ENCODE assay signal across 11 cellular contexts in genomic region chr16:56684256-56684925, GRCh38. TPM values are rescaled to one million over a fixed set of nuclear protein-coding genes. Genes with fewer than 3 reads are reported as not detected.
A peak's percentile ranks its signal among the peaks of the same experiment; 100 is the strongest.
DNase-seq lines count a peak whose midpoint lies in the region; ATAC-seq, FAIRE-seq and TF ChIP-seq lines count a peak whose summit lies in the region.
"Had no signal": no experiment of that assay in that cellular context is flagged by ENCODE, and none has a peak within 500 bp of the region (broad histone marks: within the 10 kb centered on the region; RNA-seq: fewer than 3 reads in every experiment).

No MANE protein-coding gene starts in this region.

- H2BK120ac ChIP-seq in trophoblast cell (ENCODE audit: insufficient read depth, low read length, poor library complexity): no peak overlapping the region

- no peaks in the 10 kb centered on the region for H3K36me3 ChIP-seq in GM23338 (ENCODE audit: insufficient read depth)
- H3K36me3 ChIP-seq in trophoblast cell (ENCODE audit: control insufficient read depth in 1 of 2, insufficient read depth in 2 of 2, low read length in 2 of 2): no peaks in the 10 kb centered on the region
- H3K36me3 ChIP-seq: cardiac muscle cell had no signal

- POLR2A ChIA-PET in A549 (lab: Yijun Ruan, JAX): interaction anchor here (0.5 to 6.5 kb wide), 4 partner anchors 7 to 76 kb away, joined by 3 to 185 read pairs (median 10); partner anchors contain the start of gene MT2A

- H3K9ac ChIP-seq in trophoblast cell (ENCODE audit: low read length): no peak overlapping the region

- no peak overlapping the region for H3K4me3 ChIP-seq in A549
- no peak overlapping the region for H3K4me3 ChIP-seq in GM23338
- H3K4me3 ChIP-seq in trophoblast cell (ENCODE audit: low read depth, low read length): no peak overlapping the region
- H3K4me3 ChIP-seq: cardiac muscle cell, MG63 had no signal

- peaks cover 8% of the 10 kb centered on the region for H3K79me1 ChIP-seq in trophoblast cell (ENCODE audit: low read length)

- H3K14ac ChIP-seq in trophoblast cell (ENCODE audit: low read length): no peak overlapping the region

- peak overlapping the region; percentile 88; the same call in 2 of the 3 replicates for H3K4me2 ChIP-seq in A549
- no peak overlapping the region; the same call in 1 of the 2 replicates for H3K4me2 ChIP-seq in GM23338
- no peak overlapping the region for H3K4me2 ChIP-seq in trophoblast cell (ENCODE audit: low read length)

- no peak for TF ChIP-seq POLR2A in A549 (IDR thresholded peaks at IDR 0.05; ENCODE audit: low read length)

- no peak overlapping the region for H4K12ac ChIP-seq in trophoblast cell (ENCODE audit: low read depth, low read length)

- H3K27me3 ChIP-seq in GM23338 (ENCODE audit: insufficient read depth) (peaks cover 24% of the 10 kb centered on the region), trophoblast cell (ENCODE audit: insufficient read depth, low read length) (no peaks in the 10 kb centered on the region)
- H3K27me3 ChIP-seq: MG63 had no signal

- H3K27ac ChIP-seq in A549 (no peak overlapping the region), GM23338 (ENCODE audit: low read depth) (no peak overlapping the region), trophoblast cell (ENCODE audit: low read depth, low read length) (no peak overlapping the region)
- H3K27ac ChIP-seq: cardiac muscle cell had no signal

- no peak overlapping the region for H3K4ac ChIP-seq in trophoblast cell (ENCODE audit: low read depth, low read length)

- no peak overlapping the region for H2BK5ac ChIP-seq in trophoblast cell (ENCODE audit: low read depth, low read length, poor library complexity)

- no peak overlapping the region for H4K8ac ChIP-seq in trophoblast cell (ENCODE audit: low read depth, low read length)

- H3K4me3 Mint-ChIP-seq in GM23338 (peak overlapping the region; percentile 93), nephron (peak overlapping the region; percentile 90 to 94 (median 92))
- H3K4me3 Mint-ChIP-seq in central memory CD8-positive, alpha-beta T cell: peak overlapping the region; percentile 93

- H2AFZ ChIP-seq in GM23338 (no peak overlapping the region), trophoblast cell (ENCODE audit: insufficient read depth, low read length, poor library complexity) (no peak overlapping the region)

- peaks cover 11% of the 10 kb centered on the region; the same call in 2 of the 3 replicates for H3K9me3 Mint-ChIP-seq in GM23338
- no peaks in the 10 kb centered on the region for H3K9me3 Mint-ChIP-seq in central memory CD8-positive, alpha-beta T cell
- H3K9me3 Mint-ChIP-seq in nephron: peaks cover 17% of the 10 kb centered on the region

- no peak overlapping the region for H2AK5ac ChIP-seq in trophoblast cell (ENCODE audit: low read length)

- H2BK12ac ChIP-seq in trophoblast cell (ENCODE audit: low read length): no peak overlapping the region

- H3K9me3 ChIP-seq in A549 (peaks cover 4% of the 10 kb centered on the region; the same call in 1 of the 3 replicates), trophoblast cell (ENCODE audit: insufficient read depth, low read depth, low read length) (peaks cover 1% of the 10 kb centered on the region)

- ATAC-seq in A549: no peak
- no peak for ATAC-seq in GM23338
- ATAC-seq in central memory CD8-positive, alpha-beta T cell (replicated peaks; ENCODE audit: extremely low read depth, poor library complexity, severe bottlenecking): no peak

- no peak overlapping the region for H3K23ac ChIP-seq in trophoblast cell (ENCODE audit: low read length)

- no peaks in the 10 kb centered on the region for H4K20me1 ChIP-seq in GM23338 (replicated peaks; ENCODE audit: insufficient read depth)

- CTCF ChIA-PET in A549 (lab: Yijun Ruan, JAX): interaction anchor here (0.8 to 6.2 kb wide), 7 partner anchors 7 to 84 kb away, joined by 3 to 42 read pairs (median 4); partner anchors contain the start of gene MT1G

- peaks cover 29% of the 10 kb centered on the region for H3K27me3 Mint-ChIP-seq in GM23338 (ENCODE audit: insufficient read depth, low read depth, poor library complexity)
- H3K27me3 Mint-ChIP-seq in central memory CD8-positive, alpha-beta T cell: no peaks in the 10 kb centered on the region
- peaks cover 48% of the 10 kb centered on the region for H3K27me3 Mint-ChIP-seq in nephron (ENCODE audit: low read depth)

- H3K18ac ChIP-seq in trophoblast cell (ENCODE audit: low read length): no peak overlapping the region

- 50% methylated on average over 4 of the region's 4 CpGs for WGBS in A549 (ENCODE audit: missing lambda C conversion rate)
- no CpG with 5 or more reads among the region's 4 CpGs for WGBS in trophoblast cell (ENCODE audit: extremely low coverage, insufficient coverage, insufficient read length)

- TF ChIP-seq CTCF in A549 (IDR thresholded peaks at IDR 0.05): no peak
- TF ChIP-seq CTCF in GM23338 (conservative IDR thresholded peaks at IDR 0.05; ENCODE audit: low read depth in 2 of 2): no peak
- TF ChIP-seq CTCF in nephron (IDR thresholded peaks at IDR 0.05; ENCODE audit: unreplicated experiment in 3 of 3): no peak

- H3K4me1 ChIP-seq in A549 (peaks cover 14% of the 10 kb centered on the region), GM23338 (ENCODE audit: insufficient read depth) (peaks cover 29% of the 10 kb centered on the region), trophoblast cell (ENCODE audit: control insufficient read depth in 1 of 2, insufficient read depth in 2 of 2, low read length in 2 of 2) (peaks cover 4 to 10% of the 10 kb centered on the region in 2 experiments)

- H3K36me3 Mint-ChIP-seq in GM23338 (ENCODE audit: low read depth) (peaks cover 43% of the 10 kb centered on the region), nephron (ENCODE audit: low read depth) (peaks cover 10% of the 10 kb centered on the region)
- peaks cover 12% of the 10 kb centered on the region for H3K36me3 Mint-ChIP-seq in central memory CD8-positive, alpha-beta T cell (ENCODE audit: insufficient read depth)

- H3F3A ChIP-seq in GM23338 (replicated peaks; ENCODE audit: low read depth): peaks cover 7% of the 10 kb centered on the region; the same call in 1 of the 2 replicates

- FAIRE-seq in A549 (lab: Jason Lieb, UNC): no peak

- H3K9me2 ChIP-seq in GM23338 (ENCODE audit: insufficient read depth): no peaks in the 10 kb centered on the region

- no peak for TF ChIP-seq RAD21 in A549 (conservative IDR thresholded peaks at IDR 0.05 in 1 of 2, IDR thresholded peaks at IDR 0.05 in 1 of 2)

- no peak for DNase-seq in A549 (ENCODE audit: low read depth in 1 of 2, low spot score in 1 of 2)
- no peak for DNase-seq in GM23338 (ENCODE audit: low spot score)
- DNase-seq in central memory CD8-positive, alpha-beta T cell (ENCODE audit: low spot score in 2 of 2): no peak
- no peak for DNase-seq in NCI-H748 (lab: John Stamatoyannopoulos, UW; ENCODE audit: unreplicated experiment)
- no peak for DNase-seq in trophoblast cell
- DNase-seq in DMS53 treated with DMSO at 0.1 percent for 48 hours (lab: John Stamatoyannopoulos, UW; ENCODE audit: unreplicated experiment): no peak
- DNase-seq in AG08395 (ENCODE audit: low spot score): no peak
- DNase-seq: MG63 had no signal

- H3K4me1 Mint-ChIP-seq in GM23338 (peaks cover 26% of the 10 kb centered on the region), nephron (peaks cover 15% of the 10 kb centered on the region)
- peaks cover 23% of the 10 kb centered on the region for H3K4me1 Mint-ChIP-seq in central memory CD8-positive, alpha-beta T cell

- H3K27ac Mint-ChIP-seq in GM23338: 0 out of 2 replicates have a peak overlapping the region, but pooled peaks have one; percentile 38
- no peak overlapping the region for H3K27ac Mint-ChIP-seq in central memory CD8-positive, alpha-beta T cell (ENCODE audit: low read depth)
- H3K27ac Mint-ChIP-seq in nephron: peak overlapping the region in 1 of 3 experiments; percentile 15

- peaks cover 14% of the 10 kb centered on the region for H3K79me2 ChIP-seq in GM23338 (replicated peaks; ENCODE audit: insufficient read depth)
- H3K79me2 ChIP-seq in trophoblast cell (ENCODE audit: control insufficient read depth, insufficient read depth, low read length, poor library complexity): peaks cover 1% of the 10 kb centered on the region

- no peak overlapping the region for H4K91ac ChIP-seq in trophoblast cell (ENCODE audit: low read depth, low read length)

- no peak for TF ChIP-seq EP300 in A549 (IDR thresholded peaks at IDR 0.05)

RNA-seq across cellular contexts. Expression of gene MT1X, which starts 2.1 kb away (rescaled TPM):
- 44.0 and 74.5 TPM in 2 replicates for polyA plus RNA-seq in A549 (2011; rRNA removed)
- polyA plus RNA-seq in A549 (2012; cell fraction: cytosol; rRNA removed): 137 and 141 TPM in 2 replicates
- 101 and 209 TPM in 2 replicates for polyA plus RNA-seq in A549 (2012; cell fraction: nucleus; rRNA removed)
- 73.4 to 131 TPM (median 121 TPM) in 3 replicates for polyA plus RNA-seq in A549 (2017; fragmentation: RNase III; extraction: RNeasy Plus Mini Kit Qiagen cat#74134 plus additional on column Dnase treatment)
- 203 and 212 TPM in 2 replicates for polyA minus RNA-seq in A549 (2011; rRNA and poly(A)+ RNA removed)
- total RNA-seq in GM23338 (2014; rRNA removed; shearing (Covaris generic)): 187 and 293 TPM in 2 replicates
- 942 and 1,099 TPM in 2 replicates for polyA plus RNA-seq in GM23338 (2016; fragmentation: Nextera tagmentation; extraction: Ambion mirVana)
- polyA plus RNA-seq in trophoblast cell (2013): 105 and 126 TPM in 2 replicates

RNA-seq across cellular contexts. Expression of gene MT1H, which starts 14.8 kb away (rescaled TPM):
- polyA plus RNA-seq in A549 (2011; rRNA removed) (not detected in 2 replicates), A549 (2017; fragmentation: RNase III; extraction: RNeasy Plus Mini Kit Qiagen cat#74134 plus additional on column Dnase treatment) (not detected in 3 replicates), GM23338 (2016; fragmentation: Nextera tagmentation; extraction: Ambion mirVana) (425 and 442 TPM in 2 replicates)
- not detected in 2 replicates for polyA plus RNA-seq in A549 (2012; cell fraction: cytosol; rRNA removed)
- not detected in 2 replicates for polyA plus RNA-seq in A549 (2012; cell fraction: nucleus; rRNA removed)
- not detected in 2 replicates for polyA minus RNA-seq in A549 (2011; rRNA and poly(A)+ RNA removed)
- total RNA-seq in GM23338 (2014; rRNA removed; shearing (Covaris generic)): 52.3 and 54.5 TPM in 2 replicates
- 44.8 and 60.4 TPM in 2 replicates for polyA plus RNA-seq in trophoblast cell (2013)
- total RNA-seq: cardiac muscle cell, kidney epithelial cell had no signal
- polyA plus RNA-seq: cardiac muscle cell had no signal

RNA-seq across cellular contexts. Expression of gene MT1G, which starts 16.5 kb away (rescaled TPM):
- not detected in 2 replicates for polyA plus RNA-seq in A549 (2011; rRNA removed)
- not detected in 2 replicates for polyA plus RNA-seq in A549 (2012; cell fraction: cytosol; rRNA removed)
- not detected in 2 replicates for polyA plus RNA-seq in A549 (2012; cell fraction: nucleus; rRNA removed)
- polyA plus RNA-seq in A549 (2017; fragmentation: RNase III; extraction: RNeasy Plus Mini Kit Qiagen cat#74134 plus additional on column Dnase treatment): not detected in 3 replicates
- not detected in 2 replicates for polyA minus RNA-seq in A549 (2011; rRNA and poly(A)+ RNA removed)
- total RNA-seq in GM23338 (2014; rRNA removed; shearing (Covaris generic)): 176 and 184 TPM in 2 replicates
- 1,014 and 1,104 TPM in 2 replicates for polyA plus RNA-seq in GM23338 (2016; fragmentation: Nextera tagmentation; extraction: Ambion mirVana)
- polyA plus RNA-seq in trophoblast cell (2013): 176 and 215 TPM in 2 replicates
- total RNA-seq: cardiac muscle cell had no signal
- polyA plus RNA-seq: cardiac muscle cell had no signal

RNA-seq across cellular contexts. Expression of gene MT1F, which starts 26.6 kb away (rescaled TPM):
- polyA plus RNA-seq in A549 (2011; rRNA removed): 4.1 and 5.6 TPM in 2 replicates
- 4.0 and 4.6 TPM in 2 replicates for polyA plus RNA-seq in A549 (2012; cell fraction: cytosol; rRNA removed)
- 1.4 and 2.7 TPM in 2 replicates for polyA plus RNA-seq in A549 (2012; cell fraction: nucleus; rRNA removed)
- polyA plus RNA-seq in A549 (2017; fragmentation: RNase III; extraction: RNeasy Plus Mini Kit Qiagen cat#74134 plus additional on column Dnase treatment): 6.8 to 11.3 TPM (median 10.8 TPM) in 3 replicates
- polyA minus RNA-seq in A549 (2011; rRNA and poly(A)+ RNA removed): 2.4 and 4.3 TPM in 2 replicates
- 7.3 and 7.4 TPM in 2 replicates for total RNA-seq in GM23338 (2014; rRNA removed; shearing (Covaris generic))
- polyA plus RNA-seq in GM23338 (2016; fragmentation: Nextera tagmentation; extraction: Ambion mirVana): 107 and 118 TPM in 2 replicates
- polyA plus RNA-seq in trophoblast cell (2013): 61.2 and 70.5 TPM in 2 replicates
- total RNA-seq: cardiac muscle cell had no signal
- polyA plus RNA-seq: cardiac muscle cell had no signal

RNA-seq across cellular contexts. Expression of gene MT1B, which starts 32.7 kb away (rescaled TPM):
- polyA plus RNA-seq in A549 (2011; rRNA removed) (not detected in 2 replicates), A549 (2017; fragmentation: RNase III; extraction: RNeasy Plus Mini Kit Qiagen cat#74134 plus additional on column Dnase treatment) (not detected in 3 replicates), GM23338 (2016; fragmentation: Nextera tagmentation; extraction: Ambion mirVana) (not detected in 2 replicates)
- not detected in 2 replicates for polyA plus RNA-seq in A549 (2012; cell fraction: cytosol; rRNA removed)
- polyA plus RNA-seq in A549 (2012; cell fraction: nucleus; rRNA removed): not detected in 2 replicates
- polyA minus RNA-seq in A549 (2011; rRNA and poly(A)+ RNA removed): not detected in 2 replicates
- not detected in 2 replicates for total RNA-seq in GM23338 (2014; rRNA removed; shearing (Covaris generic))
- polyA plus RNA-seq in trophoblast cell (2013): not detected in 2 replicates
- total RNA-seq: cardiac muscle cell, kidney epithelial cell had no signal
- polyA plus RNA-seq: cardiac muscle cell had no signal

Comparison
In these comparisons a context has a peak if more than half of its experiments do, and no peak if none do; other contexts are left out.
1. RNA of gene MT1H, which starts 14.8 kb away (polyA plus RNA-seq): 425 to 442 TPM in GM23338; not detected in A549; every median in the first group is over 100 times any median in the second.
2. RNA of gene MT1G, which starts 16.5 kb away (polyA plus RNA-seq): 1,014 to 1,104 TPM in GM23338; not detected in A549; every median in the first group is over 100 times any median in the second.
3. Peak in every context shown above with its lines, with median percentiles within 50 percentile points of each other: H3K4me3 Mint-ChIP-seq.